ENCODE assay signal across 27 cellular contexts in the genomic region with DNA sequence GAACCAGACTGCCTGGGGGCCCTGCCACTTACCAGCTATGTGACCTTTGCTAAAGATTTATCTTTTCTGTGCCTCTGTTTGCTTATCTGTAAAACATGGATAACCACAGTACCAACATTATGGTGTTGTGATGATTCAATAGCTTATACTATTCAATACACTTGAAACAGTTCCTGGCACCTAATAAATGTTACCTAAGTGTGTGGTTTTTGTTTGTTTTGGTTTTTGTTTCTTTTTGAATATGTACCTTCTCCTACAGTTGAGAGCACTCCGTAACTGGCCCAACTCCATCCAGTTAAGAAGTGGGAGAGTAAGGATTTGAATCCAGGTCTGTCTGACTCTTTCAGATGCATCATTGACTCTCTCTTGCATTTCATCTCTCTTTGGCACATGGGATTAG.
"Had no signal": no experiment of that assay in that cellular context is flagged by ENCODE, and none has a peak within 500 bp of the region (broad histone marks: within the 10 kb centered on the region; RNA-seq: fewer than 3 reads in every experiment).

No MANE protein-coding gene starts in this region.

- DNase-seq: activated CD4-positive, alpha-beta memory T cell treated with anti-CD3 and anti-CD28 coated beads for 36 hours; activated CD4-positive, alpha-beta T cell treated with anti-CD3 and anti-CD28 coated beads for 36 hours; activated CD4-positive, alpha-beta T cell treated with anti-CD3 and anti-CD28 coated beads, Interleukin-2, amount 10 ng/mL, durations not matched to agents 24 days and 14 days; activated CD4-positive, CD25-positive, alpha-beta regulatory T cell; activated CD4-positive, CD25-positive, alpha-beta regulatory T cell treated with anti-CD3 and anti-CD28 coated beads, Interleukin-2, amount 50 U/mL, for 72 hours; activated CD8-positive, alpha-beta memory T cell treated with anti-CD3 and anti-CD28 coated beads, Interleukin-2, amount 10 ng/mL, durations not matched to agents 7 days and 5 days; activated CD8-positive, alpha-beta memory T cell treated with anti-CD3 and anti-CD28 coated beads, Interleukin-2, amount 50 U/mL, for 4 hours; activated CD8-positive, alpha-beta T cell treated with anti-CD3 and anti-CD28 coated beads, Interleukin-2, amount 10 ng/mL, durations not matched to agents 7 days and 5 days; activated effector memory CD4-positive, alpha-beta T cell treated with anti-CD3 and anti-CD28 coated beads, Interleukin-2, amount 50 U/mL, for 16 hours; activated naive CD4-positive, alpha-beta T cell treated with anti-CD3 and anti-CD28 coated beads for 36 hours; activated naive CD8-positive, alpha-beta T cell treated with anti-CD3 and anti-CD28 coated beads for 36 hours; activated naive CD8-positive, alpha-beta T cell treated with anti-CD3 and anti-CD28 coated beads, Interleukin-2, amount 50 U/mL, for 24 hours; activated T-cell treated with anti-CD3 and anti-CD28 coated beads, Interleukin-2, amount 50 U/mL, for 1 hour; activated T-cell treated with anti-CD3 and anti-CD28 coated beads, Interleukin-2, amount 50 U/mL, for 48 hours; adrenal gland; dorsolateral prefrontal cortex; effector memory CD4-positive, alpha-beta T cell; endodermal cell; foreskin fibroblast; head of caudate nucleus; hippocampal formation; T1000 had no signal

- H3K4me3 ChIP-seq: adrenal gland, ascending aorta, breast epithelium, coronary artery, dorsolateral prefrontal cortex had no signal

- ATAC-seq: activated CD4-positive, alpha-beta T cell treated with anti-CD3 and anti-CD28 coated beads for 36 hours; activated CD8-positive, alpha-beta memory T cell treated with anti-CD3 and anti-CD28 coated beads, Interleukin-2, amount 10 ng/mL, durations not matched to agents 7 days and 5 days; activated CD8-positive, alpha-beta T cell treated with anti-CD3 and anti-CD28 coated beads, Interleukin-2, amount 10 ng/mL, durations not matched to agents 7 days and 5 days; activated naive CD8-positive, alpha-beta T cell treated with anti-CD3 and anti-CD28 coated beads, Interleukin-2, amount 50 U/mL, for 24 hours; esophagus mucosa had no signal

- H3K27ac ChIP-seq: adrenal gland, ascending aorta, breast epithelium, coronary artery, dorsolateral prefrontal cortex had no signal

- FAIRE-seq: frontal cortex had no signal

- H3K4me1 ChIP-seq: adrenal gland, ascending aorta, breast epithelium had no signal

- H3K27me3 ChIP-seq: adrenal gland, ascending aorta, breast epithelium, dorsolateral prefrontal cortex had no signal

- H3K36me3 ChIP-seq: adrenal gland, ascending aorta, breast epithelium had no signal

- H3K9me3 ChIP-seq: adrenal gland, ascending aorta, breast epithelium had no signal
